1 cellular context compared by ENCODE assay signal in the genomic region with DNA sequence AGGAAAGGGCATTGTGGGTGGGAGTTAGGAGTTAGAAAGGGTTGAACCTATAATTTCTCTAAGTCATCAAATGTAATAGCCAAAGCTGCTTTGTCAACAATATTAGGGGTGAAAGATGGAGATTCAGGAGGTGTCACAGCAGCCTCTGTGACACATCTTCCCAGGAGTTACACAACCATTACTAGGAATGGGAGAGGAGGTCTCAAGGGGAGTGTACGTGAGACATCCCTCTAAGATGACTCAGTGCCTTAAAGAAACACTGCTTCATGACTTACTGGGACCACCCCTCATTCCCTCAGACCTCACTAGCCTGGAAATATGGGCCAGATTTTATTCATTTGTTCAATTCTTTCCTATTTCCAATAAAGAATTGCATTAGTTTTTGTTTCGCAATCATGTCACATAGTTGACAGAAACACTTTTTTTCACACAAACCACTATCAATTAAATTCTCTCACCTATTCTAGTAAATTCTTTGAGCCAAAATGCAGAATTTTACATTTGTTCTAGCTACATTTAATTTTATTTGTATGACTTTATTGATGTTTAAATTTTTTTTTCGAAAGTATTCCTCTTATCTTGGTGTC.
TF ChIP-seq lines count a peak whose summit lies in the region.

No MANE protein-coding gene starts in this region.

TF ChIP-seq in HepG2, 621 proteins besides CTCF, POLR2A, EP300 and RAD21:
- TF ChIP-seq KDM3A (CRISPR knock-in tag; IDR thresholded peaks at IDR 0.05; ENCODE audit: low read depth) (no peak), CEBPB (IDR thresholded peaks at IDR 0.05; ENCODE audit: borderline replicate concordance, low read depth, low read length) (peak; percentile 55)
TF ChIP-seq in HepG2: peak in this region for 1.
